21 cellular contexts compared by ENCODE assay signal in genomic region chr3:46482632-46483311, GRCh38. TPM values are rescaled to one million over a fixed set of nuclear protein-coding genes. Genes with fewer than 3 reads are reported as not detected.
A peak's percentile ranks its signal among the peaks of the same experiment; 100 is the strongest.
DNase-seq lines count a peak whose midpoint lies in the region; ATAC-seq, FAIRE-seq and TF ChIP-seq lines count a peak whose summit lies in the region.
"Had no signal": no experiment of that assay in that cellular context is flagged by ENCODE, and none has a peak within 500 bp of the region (broad histone marks: within the 10 kb centered on the region; RNA-seq: fewer than 3 reads in every experiment).

No MANE protein-coding gene starts in this region.

- H3K4me3 ChIP-seq in PC-3 (ENCODE audit: low read length), result no peak overlapping the region
- no peak overlapping the region for H3K4me3 ChIP-seq in bronchial epithelial cell (ENCODE audit: low read depth, low read length)
- H3K4me3 ChIP-seq in kidney epithelial cell (ENCODE audit: low read depth, low read length), result no peak overlapping the region
- H3K4me3 ChIP-seq: BLaER1, heart left ventricle, uterus had no signal

- POLR2A ChIA-PET in PC-3 (lab: Charles Lee; ENCODE audit: unreplicated experiment), result no interaction called here

- no TSS peak for BruUV-seq in PC-3 (replicated peaks; lab: Mats Ljungman, UMichigan)

- no peak overlapping the region for H3K4me2 ChIP-seq in PC-3 (ENCODE audit: low read length)
- H3K4me2 ChIP-seq: BLaER1 had no signal

- peak; percentile 38 for ATAC-seq in PC-3
- no peak for ATAC-seq in HG02981 (IDR thresholded peaks at IDR 0.05; ENCODE audit: unreplicated experiment)
- ATAC-seq: heart left ventricle, left colon, pancreas had no signal

- H3K9me3 ChIP-seq in PC-3 (ENCODE audit: low read length), result no peaks in the 10 kb centered on the region
- H3K9me3 ChIP-seq: BLaER1, heart left ventricle, pancreas, uterus had no signal

- intact Hi-C loops in PC-3 (cut with micrococcal nuclease), result no loop called here

- DNase-seq in GM03348 (ENCODE audit: low spot score) (peak; percentile 85), PC-3 (peak; percentile 69), bronchial epithelial cell (ENCODE audit: low read depth) (peak; percentile 44), kidney epithelial cell (ENCODE audit: low read depth) (peak; percentile 48), caudate nucleus (lab: John Stamatoyannopoulos, UW) (no peak), NCI-H446 (lab: John Stamatoyannopoulos, UW) (no peak)
- no peak for DNase-seq in activated effector memory CD4-positive, alpha-beta T cell treated with anti-CD3 and anti-CD28 coated beads, Interleukin-2, amount 50 U/mL, for 16 hours
- DNase-seq: activated CD8-positive, alpha-beta memory T cell treated with anti-CD3 and anti-CD28 coated beads, Interleukin-2, amount 50 U/mL, for 4 hours; activated naive CD4-positive, alpha-beta T cell treated with anti-CD3 and anti-CD28 coated beads, Interleukin-2, amount 10 ng/mL, durations not matched to agents 7 days and 5 days; DMS153; heart left ventricle; left colon; NCI-H524; OCI-M1; pancreas; small intestine; SW 1271; uterus had no signal

- peak; percentile 36 for FAIRE-seq in bronchial epithelial cell (lab: Jason Lieb, UNC)
- FAIRE-seq: endometrium, pancreas, small intestine had no signal

- H3F3A ChIP-seq in PC-3 (ENCODE audit: low read length, unreplicated experiment), result no peaks in the 10 kb centered on the region

- no peaks in the 10 kb centered on the region; the same call in 1 of the 2 replicates for H3K4me1 ChIP-seq in PC-3 (ENCODE audit: insufficient read depth, low read length)
- H3K4me1 ChIP-seq: uterus had no signal

- TF ChIP-seq CTCF in PC-3 (conservative IDR thresholded peaks at IDR 0.05; ENCODE audit: low read depth, low read length) (no peak), bronchial epithelial cell (IDR thresholded peaks at IDR 0.05; ENCODE audit: insufficient read depth, low read length, severe bottlenecking) (no peak), kidney epithelial cell (IDR thresholded peaks at IDR 0.05; ENCODE audit: insufficient read depth, low read length, poor library complexity, severe bottlenecking) (no peak)

- no peak overlapping the region for H3K9ac ChIP-seq in PC-3 (ENCODE audit: low read length)
- H3K9ac ChIP-seq: BLaER1 had no signal

- CTCF ChIA-PET in PC-3 (lab: Charles Lee), result no interaction called here

- H3K27me3 ChIP-seq in PC-3 (ENCODE audit: low read length) (no peaks in the 10 kb centered on the region), bronchial epithelial cell (ENCODE audit: control insufficient read depth, insufficient read depth, low read length) (peaks cover 3% of the 10 kb centered on the region), kidney epithelial cell (ENCODE audit: control insufficient read depth, insufficient read depth, low read length) (no peaks in the 10 kb centered on the region)
- H3K27me3 ChIP-seq: BLaER1, heart left ventricle, pancreas, uterus had no signal

- H3K36me3 ChIP-seq in PC-3 (ENCODE audit: low read depth, low read length), result no peaks in the 10 kb centered on the region
- no peaks in the 10 kb centered on the region for H3K36me3 ChIP-seq in bronchial epithelial cell (ENCODE audit: control insufficient read depth, insufficient read depth, low read length)
- H3K36me3 ChIP-seq in kidney epithelial cell (ENCODE audit: control insufficient read depth, insufficient read depth, low read length), result no peaks in the 10 kb centered on the region
- H3K36me3 ChIP-seq: BLaER1, heart left ventricle, pancreas, uterus had no signal

- H3K27ac ChIP-seq in PC-3 (ENCODE audit: low read length) (no peak overlapping the region), caudate nucleus (ENCODE audit: low read depth, low read length) (no peak overlapping the region)
- H3K27ac ChIP-seq: BLaER1, heart left ventricle, uterus had no signal

- no peaks in the 10 kb centered on the region for H3K9me2 ChIP-seq in PC-3 (replicated peaks; ENCODE audit: low read length)

- H4K20me1 ChIP-seq in PC-3 (ENCODE audit: low read length), result no peaks in the 10 kb centered on the region
- H4K20me1 ChIP-seq: BLaER1 had no signal

- H2AFZ ChIP-seq in PC-3 (ENCODE audit: low read length), result no peak overlapping the region

- H3K79me2 ChIP-seq in PC-3 (ENCODE audit: low read length), result no peaks in the 10 kb centered on the region

RNA-seq across cellular contexts. Expression of gene RTP3, which starts 15.0 kb away (rescaled TPM):
- total RNA-seq in PC-3 (2014; rRNA removed) (not detected in 2 replicates), bronchial epithelial cell (not detected in 2 replicates), kidney epithelial cell (not detected in 2 replicates)
- total RNA-seq: heart left ventricle, left colon, pancreas, uterus had no signal

RNA-seq across cellular contexts. Expression of gene LTF, which starts 18.1 kb away (rescaled TPM):
- total RNA-seq in PC-3 (2014; rRNA removed) (not detected in 2 replicates), bronchial epithelial cell (under 0.01 TPM in 1 of 2 replicates, not detected in the other), kidney epithelial cell (not detected in 2 replicates)

Comparison
In these comparisons a context has a peak if more than half of its experiments do, and no peak if none do; other contexts are left out.
1. DNase-seq: peak in GM03348 (single experiment), PC-3 (single experiment), bronchial epithelial cell (single experiment) and kidney epithelial cell (single experiment); none in caudate nucleus (0 of 61), activated effector memory CD4-positive, alpha-beta T cell treated with anti-CD3 and anti-CD28 coated beads, Interleukin-2, amount 50 U/mL, for 16 hours (single experiment) and NCI-H446 (0 of 2).